Comparison of ENCODE assay signal across 9 cellular contexts in the genomic region with DNA sequence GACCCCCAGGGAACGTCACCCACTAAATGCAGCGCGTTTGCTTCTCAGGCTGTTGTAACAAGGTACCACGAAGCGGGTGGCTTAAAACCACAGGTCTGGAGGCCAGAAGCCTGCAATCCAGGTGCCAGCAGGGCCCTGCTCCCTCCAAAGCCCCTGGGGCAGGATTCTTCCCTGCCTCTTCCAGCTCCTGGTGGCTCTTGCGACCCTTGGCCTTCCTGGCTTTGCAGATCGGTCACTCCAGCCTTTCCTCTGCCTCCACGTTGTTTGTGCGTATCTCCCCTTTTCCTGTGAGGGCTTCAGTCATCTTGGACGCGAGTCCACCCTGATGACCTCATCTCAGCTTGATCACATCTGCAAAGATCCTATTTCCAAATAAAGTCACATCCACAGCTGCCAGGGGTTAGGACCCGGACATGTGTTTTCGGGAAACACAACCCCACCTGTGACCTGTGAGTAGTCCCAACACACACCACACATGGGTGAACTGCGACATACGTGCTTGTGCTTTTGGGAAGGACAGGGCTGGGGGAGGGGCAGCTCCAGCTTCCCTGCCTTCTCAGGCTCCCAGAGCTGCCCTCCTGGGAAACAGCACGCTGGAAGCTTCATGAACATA.
DNase-seq lines count a peak whose midpoint lies in the region; ATAC-seq and TF ChIP-seq lines count a peak whose summit lies in the region.
"Had no signal": no experiment of that assay in that cellular context is flagged by ENCODE, and none has a peak within 500 bp of the region (broad histone marks: within the 10 kb centered on the region; RNA-seq: fewer than 3 reads in every experiment).

No MANE protein-coding gene starts in this region.

- intact Hi-C loops in PC-9 (cut with micrococcal nuclease; ENCODE audit: unreplicated experiment) = loop anchor here (1.0 to 10.0 kb wide), 5 partner anchors 35 to 167 kb away; no protein-coding TSS in a partner anchor
- intact Hi-C loops in esophagus muscularis mucosa (cut with DNase I) = loop anchor here (10.0 kb wide), 1 partner anchor 63 kb away; no protein-coding TSS in a partner anchor

- no peak for TF ChIP-seq POLR2A in esophagus muscularis mucosa (IDR thresholded peaks at IDR 0.05; ENCODE audit: low read depth)

- no peaks in the 10 kb centered on the region for H3K27me3 ChIP-seq in PC-9 (ENCODE audit: insufficient read depth, low read depth)
- H3K27me3 ChIP-seq in esophagus muscularis mucosa = no peaks in the 10 kb centered on the region

- peaks cover 62% of the 10 kb centered on the region for H3K27me3 Mint-ChIP-seq in nephron progenitor cell (ENCODE audit: low read depth, poor library complexity)

- peaks cover 87% of the 10 kb centered on the region for H3K4me1 ChIP-seq in PC-9 (replicated peaks; ENCODE audit: insufficient read depth)
- H3K4me1 ChIP-seq in esophagus muscularis mucosa = peaks cover 50 to 98% (median 93%) of the 10 kb centered on the region in 4 donors

- H3K9me3 ChIP-seq in PC-9 (ENCODE audit: insufficient read depth, low read depth) (no peaks in the 10 kb centered on the region), esophagus muscularis mucosa (no peaks in the 10 kb centered on the region)

- H3K27ac ChIP-seq in PC-9 = peak overlapping the region; percentile 95
- H3K27ac ChIP-seq in esophagus muscularis mucosa (replicated peaks in 1 of 4) = peak overlapping the region; percentile 87 to 92 (median 90)
- H3K27ac ChIP-seq: SK-N-MC had no signal

- no peaks in the 10 kb centered on the region for H3K36me3 ChIP-seq in PC-9 (ENCODE audit: low read depth)
- H3K36me3 ChIP-seq in esophagus muscularis mucosa = no peaks in the 10 kb centered on the region

- no TSS peak for BruUV-seq in PC-9 (replicated peaks; lab: Mats Ljungman, UMichigan)

- TF ChIP-seq CTCF in AG10803 (conservative IDR thresholded peaks at IDR 0.05; ENCODE audit: low read length) = no peak
- TF ChIP-seq CTCF in PC-9 (conservative IDR thresholded peaks at IDR 0.05) = no peak
- no peak for TF ChIP-seq CTCF in esophagus muscularis mucosa (IDR thresholded peaks at IDR 0.05)
- no peak for TF ChIP-seq CTCF in nephron progenitor cell (IDR thresholded peaks at IDR 0.05)

- ATAC-seq in HG02840 (IDR thresholded peaks at IDR 0.05; ENCODE audit: low FRiP score, unreplicated experiment) (no peak), HG03039 (IDR thresholded peaks at IDR 0.05; ENCODE audit: unreplicated experiment) (no peak)

- no peaks in the 10 kb centered on the region for H3K79me2 ChIP-seq in PC-9 (ENCODE audit: low read depth)

- peak; percentile 35 for TF ChIP-seq EP300 in esophagus muscularis mucosa (IDR thresholded peaks at IDR 0.05)

- no peaks in the 10 kb centered on the region for H4K20me1 ChIP-seq in PC-9 (ENCODE audit: insufficient read depth)

- CTCF ChIA-PET in PC-9 (lab: Charles Lee) = interaction anchor here (0.6 kb wide), 1 partner anchor 55 kb away, joined by 4 read pairs; no protein-coding TSS in a partner anchor

- H2AFZ ChIP-seq in PC-9 = peak overlapping the region; percentile 41; the same call in 1 of the 2 replicates

- no peak overlapping the region for H3K4me3 Mint-ChIP-seq in nephron progenitor cell

- peaks cover 65% of the 10 kb centered on the region for H3F3A ChIP-seq in PC-9 (ENCODE audit: insufficient read depth, low read depth)

- H3K4me3 ChIP-seq in AG10803 (ENCODE audit: low read length) (no peak overlapping the region), PC-9 (no peak overlapping the region; the same call in 1 of the 2 replicates), esophagus muscularis mucosa (no peak overlapping the region)
- H3K4me3 ChIP-seq: SK-N-MC had no signal

- H3K4me2 ChIP-seq in PC-9 = peak overlapping the region; percentile 75

- POLR2A ChIA-PET in PC-9 (lab: Charles Lee; ENCODE audit: unreplicated experiment) = interaction anchor here (0.6 to 0.7 kb wide), 2 partner anchors 49 to 130 kb away, joined by 3 read pairs; no protein-coding TSS in a partner anchor

- H3K27ac Mint-ChIP-seq in nephron progenitor cell = peak overlapping the region; percentile 35

- no peaks in the 10 kb centered on the region for H3K9me3 Mint-ChIP-seq in nephron progenitor cell

- DNase-seq in AG10803 (ENCODE audit: low read depth) (peak; percentile 72), PC-9 (peak in 1 of 2 experiments; percentile 85), esophagus muscularis mucosa (ENCODE audit: extremely low spot score) (peak; percentile 94), nephron progenitor cell (no peak), NCI-H1092 treated with DMSO at 0.1 percent for 48 hours (lab: John Stamatoyannopoulos, UW) (no peak), amygdala (lab: John Stamatoyannopoulos, UW) (no peak)

- H3K36me3 Mint-ChIP-seq in nephron progenitor cell (ENCODE audit: low read depth) = no peaks in the 10 kb centered on the region

- WGBS in esophagus muscularis mucosa = 44% methylated on average over 14 of the region's 16 CpGs

- H3K9me2 ChIP-seq in PC-9 (ENCODE audit: insufficient read depth) = no peaks in the 10 kb centered on the region

- peaks cover 68% of the 10 kb centered on the region for H3K4me1 Mint-ChIP-seq in nephron progenitor cell

Comparison
In these comparisons a context has a peak if more than half of its experiments do, and no peak if none do; other contexts are left out.
1. DNase-seq: peak in AG10803 (single experiment) and esophagus muscularis mucosa (single experiment); none in nephron progenitor cell (single experiment), NCI-H1092 treated with DMSO at 0.1 percent for 48 hours (single experiment) and amygdala (0 of 56).